Comparison of ENCODE assay signal across 14 cellular contexts in genomic region chr5:179902763-179903158, GRCh38. TPM values are rescaled to one million over a fixed set of nuclear protein-coding genes. Genes with fewer than 3 reads are reported as not detected.
DNase-seq lines count a peak whose midpoint lies in the region; ATAC-seq, FAIRE-seq and TF ChIP-seq lines count a peak whose summit lies in the region.
"Had no signal": no experiment of that assay in that cellular context is flagged by ENCODE, and none has a peak within 500 bp of the region (broad histone marks: within the 10 kb centered on the region; RNA-seq: fewer than 3 reads in every experiment).

No MANE protein-coding gene starts in this region.

- H3K4me1 ChIP-seq in BLaER1 (peaks cover 26% of the 10 kb centered on the region), neural progenitor cell (peaks cover 6% of the 10 kb centered on the region), subcutaneous abdominal adipose tissue (ENCODE audit: control insufficient read depth in 5 of 5, insufficient read depth in 5 of 5, low read length in 5 of 5) (peaks cover 1 to 29% (median 22%) of the 10 kb centered on the region in 5 donors)

- no peak for ATAC-seq in HG02852 (IDR thresholded peaks at IDR 0.05; ENCODE audit: unreplicated experiment)

- CTCF ChIA-PET in activated naive CD4-positive, alpha-beta T cell treated with anti-CD3 and anti-CD28 coated beads, Interleukin-2, amount 10 ng/mL, durations not matched to agents 7 days and 5 days (lab: Charles Lee) = no interaction called here

- H3K36me3 ChIP-seq in BLaER1 = peaks cover 79% of the 10 kb centered on the region
- peaks cover 33% of the 10 kb centered on the region for H3K36me3 ChIP-seq in bronchial epithelial cell (ENCODE audit: control insufficient read depth, insufficient read depth, low read length)
- H3K36me3 ChIP-seq in neural progenitor cell = no peaks in the 10 kb centered on the region
- H3K36me3 ChIP-seq in subcutaneous abdominal adipose tissue (ENCODE audit: control insufficient read depth in 5 of 5, insufficient read depth in 5 of 5, low read length in 5 of 5) = peaks cover 5 to 54% (median 36%) of the 10 kb centered on the region in 5 donors

- TF ChIP-seq CTCF in bronchial epithelial cell (IDR thresholded peaks at IDR 0.05; ENCODE audit: insufficient read depth, low read length, severe bottlenecking) (no peak), neural progenitor cell (IDR thresholded peaks at IDR 0.05) (no peak)

- H3K27me3 Mint-ChIP-seq in neural progenitor cell (ENCODE audit: insufficient read depth, low read depth) = peaks cover 3% of the 10 kb centered on the region
- peaks cover 3% of the 10 kb centered on the region for H3K27me3 Mint-ChIP-seq in activated naive CD4-positive, alpha-beta T cell treated with anti-CD3 and anti-CD28 coated beads, Interleukin-2, amount 10 ng/mL, durations not matched to agents 7 days and 5 days
- H3K27me3 Mint-ChIP-seq: CD4-positive, CD25-positive, alpha-beta regulatory T cell had no signal

- no peaks in the 10 kb centered on the region for H3K9me3 Mint-ChIP-seq in neural progenitor cell
- no peaks in the 10 kb centered on the region for H3K9me3 Mint-ChIP-seq in activated naive CD4-positive, alpha-beta T cell treated with anti-CD3 and anti-CD28 coated beads, Interleukin-2, amount 10 ng/mL, durations not matched to agents 7 days and 5 days
- H3K9me3 Mint-ChIP-seq: CD4-positive, CD25-positive, alpha-beta regulatory T cell; HFFc6 had no signal

- H3K4me1 Mint-ChIP-seq in neural progenitor cell = peaks cover 6% of the 10 kb centered on the region
- H3K4me1 Mint-ChIP-seq in activated naive CD4-positive, alpha-beta T cell treated with anti-CD3 and anti-CD28 coated beads, Interleukin-2, amount 10 ng/mL, durations not matched to agents 7 days and 5 days = peaks cover 15% of the 10 kb centered on the region

- H3K9me3 ChIP-seq in BLaER1 = no peaks in the 10 kb centered on the region
- no peaks in the 10 kb centered on the region for H3K9me3 ChIP-seq in neural progenitor cell (ENCODE audit: low read depth)
- H3K9me3 ChIP-seq in subcutaneous abdominal adipose tissue (ENCODE audit: control insufficient read depth in 5 of 5, low read length in 5 of 5) = no peaks in the 10 kb centered on the region
- H3K9me3 ChIP-seq: BLaER1 treated with 17β-estradiol and CSF1 and Interleukin-3, amounts not matched to agents 10 nM and 100 nM had no signal

- H3K36me3 Mint-ChIP-seq in neural progenitor cell = peaks cover 19% of the 10 kb centered on the region
- H3K36me3 Mint-ChIP-seq in activated naive CD4-positive, alpha-beta T cell treated with anti-CD3 and anti-CD28 coated beads, Interleukin-2, amount 10 ng/mL, durations not matched to agents 7 days and 5 days = peaks cover 19% of the 10 kb centered on the region

- no peak overlapping the region for H2AFZ ChIP-seq in neural progenitor cell (replicated peaks)

- H3K9ac ChIP-seq in BLaER1 (no peak overlapping the region), neural progenitor cell (no peak overlapping the region), subcutaneous abdominal adipose tissue (ENCODE audit: low read length in 5 of 5) (peak overlapping the region in 1 of 5 donors; percentile 63)

- DNase-seq in bronchial epithelial cell (ENCODE audit: low read depth) (no peak), neural progenitor cell (ENCODE audit: low spot score) (no peak), cerebellum (ENCODE audit: low spot score) (no peak), SIG-M5 treated with dmso at 0.1 percent for 504 hours (lab: John Stamatoyannopoulos, UW; ENCODE audit: unreplicated experiment) (no peak)
- no peak for DNase-seq in activated naive CD4-positive, alpha-beta T cell treated with anti-CD3 and anti-CD28 coated beads, Interleukin-2, amount 10 ng/mL, durations not matched to agents 7 days and 5 days
- DNase-seq: CD4-positive, CD25-positive, alpha-beta regulatory T cell; DMS53; HCEC 1CT; HFFc6 had no signal

- no peaks in the 10 kb centered on the region for H3K27me3 ChIP-seq in BLaER1
- H3K27me3 ChIP-seq in bronchial epithelial cell (ENCODE audit: control insufficient read depth, insufficient read depth, low read length) = no peaks in the 10 kb centered on the region
- peaks cover 5% of the 10 kb centered on the region for H3K27me3 ChIP-seq in neural progenitor cell
- no peaks in the 10 kb centered on the region for H3K27me3 ChIP-seq in subcutaneous abdominal adipose tissue (ENCODE audit: control insufficient read depth in 5 of 5, insufficient read depth in 4 of 5, low read length in 5 of 5)
- H3K27me3 ChIP-seq: BLaER1 treated with 17β-estradiol and CSF1 and Interleukin-3, amounts not matched to agents 10 nM and 100 nM had no signal

- H3F3A ChIP-seq in neural progenitor cell (ENCODE audit: low read depth) = no peaks in the 10 kb centered on the region

- H3K27ac Mint-ChIP-seq in neural progenitor cell = peak overlapping the region; percentile 66
- no peak overlapping the region for H3K27ac Mint-ChIP-seq in activated naive CD4-positive, alpha-beta T cell treated with anti-CD3 and anti-CD28 coated beads, Interleukin-2, amount 10 ng/mL, durations not matched to agents 7 days and 5 days
- H3K27ac Mint-ChIP-seq: CD4-positive, CD25-positive, alpha-beta regulatory T cell; HFFc6 had no signal

- H4K20me1 ChIP-seq in BLaER1 (peaks cover 80% of the 10 kb centered on the region), neural progenitor cell (ENCODE audit: low read depth) (peaks cover 5% of the 10 kb centered on the region)

- H3K79me2 ChIP-seq in neural progenitor cell (ENCODE audit: low read depth) = peaks cover 5% of the 10 kb centered on the region

- H3K4me2 ChIP-seq in BLaER1 (no peak overlapping the region), neural progenitor cell (no peak overlapping the region)
- H3K4me2 ChIP-seq: BLaER1 treated with 17β-estradiol and CSF1 and Interleukin-3, amounts not matched to agents 10 nM and 100 nM had no signal

- H3K27ac ChIP-seq in BLaER1 (0 out of 2 replicates have a peak overlapping the region, but pooled peaks have one; percentile 4), neural progenitor cell (no peak overlapping the region), subcutaneous abdominal adipose tissue (ENCODE audit: low read depth, low read length) (peak overlapping the region; percentile 27)
- H3K27ac ChIP-seq: 22Rv1; BLaER1 treated with 17β-estradiol and CSF1 and Interleukin-3, amounts not matched to agents 10 nM and 100 nM had no signal

- FAIRE-seq in bronchial epithelial cell (lab: Jason Lieb, UNC) = peak; percentile 36

- H3K4me3 Mint-ChIP-seq in neural progenitor cell = no peak overlapping the region
- H3K4me3 Mint-ChIP-seq in activated naive CD4-positive, alpha-beta T cell treated with anti-CD3 and anti-CD28 coated beads, Interleukin-2, amount 10 ng/mL, durations not matched to agents 7 days and 5 days = no peak overlapping the region
- H3K4me3 Mint-ChIP-seq: CD4-positive, CD25-positive, alpha-beta regulatory T cell; HFFc6 had no signal

- H3K4me3 ChIP-seq in BLaER1 = no peak overlapping the region
- no peak overlapping the region for H3K4me3 ChIP-seq in bronchial epithelial cell (ENCODE audit: low read depth, low read length)
- no peak overlapping the region for H3K4me3 ChIP-seq in neural progenitor cell
- H3K4me3 ChIP-seq in subcutaneous abdominal adipose tissue (ENCODE audit: low read depth in 1 of 5, low read length in 5 of 5) = no peak overlapping the region
- H3K4me3 ChIP-seq: BLaER1 treated with 17β-estradiol and CSF1 and Interleukin-3, amounts not matched to agents 10 nM and 100 nM had no signal

RNA-seq across cellular contexts. Expression of gene TBC1D9B, which starts 4.9 kb away (rescaled TPM):
- total RNA-seq in bronchial epithelial cell (37.6 and 45.2 TPM in 2 replicates), neural progenitor cell (ENCODE audit: low replicate concordance) (26.7 and 60.1 TPM in 2 replicates), cerebellum (67.0 TPM)

RNA-seq across cellular contexts. Expression of gene MRNIP, which starts 44.1 kb away (rescaled TPM):
- total RNA-seq in bronchial epithelial cell = 10.6 and 11.8 TPM in 2 replicates
- 68.5 and 73.5 TPM in 2 replicates for total RNA-seq in neural progenitor cell (ENCODE audit: low replicate concordance)
- 33.9 TPM for total RNA-seq in cerebellum
